Comparison of ENCODE assay signal across 21 cellular contexts in genomic region chr1:25048728-25049127, GRCh38.
"Had no signal": no experiment of that assay in that cellular context is flagged by ENCODE, and none has a peak within 500 bp of the region (broad histone marks: within the 10 kb centered on the region; RNA-seq: fewer than 3 reads in every experiment).

No MANE protein-coding gene starts in this region.

- DNase-seq: IMR-90, Karpas-422, KG1, MG63, NCI-H1092, NCI-H1105 treated with DMSO at 0.1 percent for 48 hours, NCI-H1417 treated with DMSO at 0.1 percent for 48 hours, NCI-H146, NCI-H1694 treated with DMSO at 0.1 percent for 48 hours, NCI-H1930, NCI-H2081, NCI-H2107, NCI-H2227 treated with DMSO at 0.1 percent for 48 hours, NCI-H524, NCI-H526 treated with DMSO at 0.1 percent for 48 hours, NCI-H774, Right ventricle myocardium superior, RPMI8226, SIG-M5, SK-N-SH had no signal

- ATAC-seq: HepG2 had no signal
